In genomic region chr6:36694616-36695015, GRCh38 we compare ENCODE assay signal across 21 cellular contexts. TPM values are rescaled to one million over a fixed set of nuclear protein-coding genes. Genes with fewer than 3 reads are reported as not detected.
"Had no signal": no experiment of that assay in that cellular context is flagged by ENCODE, and none has a peak within 500 bp of the region (broad histone marks: within the 10 kb centered on the region; RNA-seq: fewer than 3 reads in every experiment).

No MANE protein-coding gene starts in this region.

- H3K4me1 Mint-ChIP-seq: neural progenitor cell had no signal

- H3K27me3 Mint-ChIP-seq: activated naive CD8-positive, alpha-beta T cell treated with anti-CD3 and anti-CD28 coated beads, Interleukin-2, amount 10 ng/mL, durations not matched to agents 7 days and 5 days; central memory CD8-positive, alpha-beta T cell had no signal

- ATAC-seq: left ventricle myocardium superior, T-helper 17 cell, WTC11 had no signal

- H3K4me1 ChIP-seq: neural progenitor cell, uterus had no signal

- H3K27ac ChIP-seq: brain microvascular endothelial cell, neural progenitor cell, sigmoid colon, tibial artery, uterus had no signal

- H3K36me3 Mint-ChIP-seq: neural progenitor cell, WTC11 had no signal

- H3K4me3 ChIP-seq: neural progenitor cell, sigmoid colon, spleen, tibial artery, uterus had no signal

- H3K36me3 ChIP-seq: brain microvascular endothelial cell, neural progenitor cell, sigmoid colon, spleen, tibial artery, uterus had no signal

- H3K27me3 ChIP-seq: brain microvascular endothelial cell, neural progenitor cell, sigmoid colon, spleen, tibial artery, uterus had no signal

- H3K4me2 ChIP-seq: neural progenitor cell had no signal

- H2AFZ ChIP-seq: neural progenitor cell had no signal

- H3K27ac Mint-ChIP-seq: activated naive CD8-positive, alpha-beta T cell treated with anti-CD3 and anti-CD28 coated beads, Interleukin-2, amount 10 ng/mL, durations not matched to agents 7 days and 5 days; neural progenitor cell; T-helper 17 cell; WTC11 had no signal

- DNase-seq: activated naive CD8-positive, alpha-beta T cell treated with anti-CD3 and anti-CD28 coated beads, Interleukin-2, amount 10 ng/mL, durations not matched to agents 7 days and 5 days; anterior cingulate cortex; brain microvascular endothelial cell; cortex of kidney; effector CD8-positive, alpha-beta T cell; foreskin fibroblast; hypothalamus; left ventricle myocardium superior; mesenchymal stem cell; sigmoid colon; spleen; T-helper 17 cell; tibial artery; uterus had no signal

- H3K4me3 Mint-ChIP-seq: activated naive CD8-positive, alpha-beta T cell treated with anti-CD3 and anti-CD28 coated beads, Interleukin-2, amount 10 ng/mL, durations not matched to agents 7 days and 5 days; central memory CD8-positive, alpha-beta T cell; neural progenitor cell; T-helper 17 cell; WTC11 had no signal

- H3K9me3 ChIP-seq: sigmoid colon, spleen, tibial artery, uterus had no signal

- H3K9me3 Mint-ChIP-seq: activated naive CD8-positive, alpha-beta T cell treated with anti-CD3 and anti-CD28 coated beads, Interleukin-2, amount 10 ng/mL, durations not matched to agents 7 days and 5 days; central memory CD8-positive, alpha-beta T cell had no signal

- H3K9ac ChIP-seq: neural progenitor cell had no signal

RNA-seq across cellular contexts. Expression of gene RAB44, which starts 3.0 kb away (rescaled TPM):
- total RNA-seq: activated CD8-positive, alpha-beta memory T cell treated with anti-CD3 and anti-CD28 coated beads for 36 hours; activated naive CD8-positive, alpha-beta T cell treated with anti-CD3 and anti-CD28 coated beads, Interleukin-2, amount 10 ng/mL, durations not matched to agents 7 days and 5 days; kidney epithelial cell; osteocyte; pulmonary artery endothelial cell had no signal
